In the genomic region with DNA sequence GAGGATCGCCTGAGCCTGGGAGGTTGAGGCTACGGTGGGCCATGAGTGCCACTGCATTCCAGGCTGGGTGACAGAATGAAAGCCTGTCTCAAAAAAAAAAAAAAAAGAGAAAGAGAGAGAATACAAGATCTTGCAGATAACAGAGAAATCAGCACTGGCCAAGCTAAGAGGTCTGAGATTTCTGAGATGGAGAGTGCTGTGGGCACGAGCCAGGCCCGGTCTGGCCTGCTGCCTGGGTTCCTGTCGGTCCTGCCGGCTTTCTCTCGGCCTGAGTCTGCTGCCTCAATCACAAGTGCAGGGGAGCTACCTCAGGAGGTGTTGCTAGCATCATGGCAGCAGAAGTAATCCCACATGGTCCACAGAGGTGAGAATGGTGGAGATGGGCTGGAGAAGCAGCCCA, we compare ENCODE assay signal across 18 cellular contexts. TPM values are rescaled to one million over a fixed set of nuclear protein-coding genes. Genes with fewer than 3 reads are reported as not detected.
"Had no signal": no experiment of that assay in that cellular context is flagged by ENCODE, and none has a peak within 500 bp of the region (broad histone marks: within the 10 kb centered on the region; RNA-seq: fewer than 3 reads in every experiment).

No MANE protein-coding gene starts in this region.

- H3K9me3 Mint-ChIP-seq: activated CD4-positive, alpha-beta T cell treated with anti-CD3 and anti-CD28 coated beads, Interleukin-2, amount 10 ng/mL, durations not matched to agents 24 days and 14 days; activated naive CD4-positive, alpha-beta T cell treated with anti-CD3 and anti-CD28 coated beads, Interleukin-2, amount 50 U/mL, for 24 hours; nephron; stimulated activated naive CD8-positive, alpha-beta T cell treated with anti-CD3 and anti-CD28 coated beads, Interleukin-15, Interleukin-2, amounts not matched to agents 100 ng/mL and 50 ng/mL, for 24 hours had no signal

- H3K27ac ChIP-seq: adrenal gland, epithelial cell of prostate, right lobe of liver had no signal

- H3K9me3 ChIP-seq: adrenal gland, right lobe of liver had no signal

- H3K4me1 Mint-ChIP-seq: activated CD4-positive, alpha-beta T cell treated with anti-CD3 and anti-CD28 coated beads, Interleukin-2, amount 10 ng/mL, durations not matched to agents 24 days and 14 days; activated naive CD4-positive, alpha-beta T cell treated with anti-CD3 and anti-CD28 coated beads, Interleukin-2, amount 50 U/mL, for 24 hours had no signal

- H3K27me3 Mint-ChIP-seq: activated naive CD4-positive, alpha-beta T cell treated with anti-CD3 and anti-CD28 coated beads, Interleukin-2, amount 50 U/mL, for 24 hours; stimulated activated naive CD8-positive, alpha-beta T cell treated with anti-CD3 and anti-CD28 coated beads, Interleukin-15, Interleukin-2, amounts not matched to agents 100 ng/mL and 50 ng/mL, for 24 hours had no signal

- H3K4me3 Mint-ChIP-seq: activated CD4-positive, alpha-beta T cell treated with anti-CD3 and anti-CD28 coated beads, Interleukin-2, amount 10 ng/mL, durations not matched to agents 24 days and 14 days; activated CD8-positive, alpha-beta T cell treated with anti-CD3 and anti-CD28 coated beads, Interleukin-2, amount 10 ng/mL, durations not matched to agents 7 days and 5 days; activated naive CD4-positive, alpha-beta T cell treated with anti-CD3 and anti-CD28 coated beads, Interleukin-2, amount 50 U/mL, for 24 hours; nephron; stimulated activated naive CD8-positive, alpha-beta T cell treated with anti-CD3 and anti-CD28 coated beads, Interleukin-15, Interleukin-2, amounts not matched to agents 100 ng/mL and 50 ng/mL, for 24 hours had no signal

- H3K36me3 ChIP-seq: adrenal gland, right lobe of liver had no signal

- H3K27ac Mint-ChIP-seq: activated CD4-positive, alpha-beta T cell treated with anti-CD3 and anti-CD28 coated beads, Interleukin-2, amount 10 ng/mL, durations not matched to agents 24 days and 14 days; activated CD8-positive, alpha-beta T cell treated with anti-CD3 and anti-CD28 coated beads, Interleukin-2, amount 10 ng/mL, durations not matched to agents 7 days and 5 days; activated naive CD4-positive, alpha-beta T cell treated with anti-CD3 and anti-CD28 coated beads, Interleukin-2, amount 50 U/mL, for 24 hours; stimulated activated naive CD8-positive, alpha-beta T cell treated with anti-CD3 and anti-CD28 coated beads, Interleukin-15, Interleukin-2, amounts not matched to agents 100 ng/mL and 50 ng/mL, for 24 hours had no signal

- H3K27me3 ChIP-seq: adrenal gland, right lobe of liver had no signal

- H3K36me3 Mint-ChIP-seq: activated naive CD4-positive, alpha-beta T cell treated with anti-CD3 and anti-CD28 coated beads, Interleukin-2, amount 50 U/mL, for 24 hours had no signal

- DNase-seq: activated CD4-positive, alpha-beta T cell treated with anti-CD3 and anti-CD28 coated beads, Interleukin-2, amount 10 ng/mL, durations not matched to agents 24 days and 14 days; activated CD4-positive, CD25-positive, alpha-beta regulatory T cell; activated CD8-positive, alpha-beta memory T cell treated with anti-CD3 and anti-CD28 coated beads, Interleukin-2, amount 50 U/mL, for 4 hours; activated CD8-positive, alpha-beta T cell treated with anti-CD3 and anti-CD28 coated beads, Interleukin-2, amount 10 ng/mL, durations not matched to agents 7 days and 5 days; activated effector memory CD4-positive, alpha-beta T cell treated with anti-CD3 and anti-CD28 coated beads, Interleukin-2, amount 50 U/mL, for 16 hours; activated T-cell treated with anti-CD3 and anti-CD28 coated beads, Interleukin-2, amount 50 U/mL, for 48 hours; adrenal gland; central memory CD4-positive, alpha-beta T cell; foreskin melanocyte; kidney glomerular epithelial cell; right lobe of liver; T-helper 2 cell had no signal

- H3K4me3 ChIP-seq: adrenal gland, right lobe of liver had no signal

- H3K4me1 ChIP-seq: adrenal gland, right lobe of liver had no signal

- ATAC-seq: activated CD8-positive, alpha-beta T cell treated with anti-CD3 and anti-CD28 coated beads, Interleukin-2, amount 10 ng/mL, durations not matched to agents 7 days and 5 days; right lobe of liver had no signal

RNA-seq across cellular contexts. Expression of a gene that starts 19.0 kb away (rescaled TPM):
- total RNA-seq: activated CD4-positive, alpha-beta T cell treated with anti-CD3 and anti-CD28 coated beads, Interleukin-2, amount 10 ng/mL, durations not matched to agents 24 days and 14 days; activated CD8-positive, alpha-beta T cell treated with anti-CD3 and anti-CD28 coated beads, Interleukin-2, amount 10 ng/mL, durations not matched to agents 7 days and 5 days; pulmonary artery endothelial cell had no signal

RNA-seq across cellular contexts. Expression of a gene that starts 29.1 kb away (rescaled TPM):
- total RNA-seq: activated CD4-positive, alpha-beta T cell treated with anti-CD3 and anti-CD28 coated beads, Interleukin-2, amount 10 ng/mL, durations not matched to agents 24 days and 14 days; activated CD8-positive, alpha-beta T cell treated with anti-CD3 and anti-CD28 coated beads, Interleukin-2, amount 10 ng/mL, durations not matched to agents 7 days and 5 days; adrenal gland; pulmonary artery endothelial cell had no signal
- polyA plus RNA-seq: liver had no signal

RNA-seq across cellular contexts. Expression of a gene that starts 40.0 kb away (rescaled TPM):
- total RNA-seq: activated CD4-positive, alpha-beta T cell treated with anti-CD3 and anti-CD28 coated beads, Interleukin-2, amount 10 ng/mL, durations not matched to agents 24 days and 14 days; activated CD8-positive, alpha-beta T cell treated with anti-CD3 and anti-CD28 coated beads, Interleukin-2, amount 10 ng/mL, durations not matched to agents 7 days and 5 days; pulmonary artery endothelial cell had no signal
